ENCODE assay signal across 21 cellular contexts in the genomic region with DNA sequence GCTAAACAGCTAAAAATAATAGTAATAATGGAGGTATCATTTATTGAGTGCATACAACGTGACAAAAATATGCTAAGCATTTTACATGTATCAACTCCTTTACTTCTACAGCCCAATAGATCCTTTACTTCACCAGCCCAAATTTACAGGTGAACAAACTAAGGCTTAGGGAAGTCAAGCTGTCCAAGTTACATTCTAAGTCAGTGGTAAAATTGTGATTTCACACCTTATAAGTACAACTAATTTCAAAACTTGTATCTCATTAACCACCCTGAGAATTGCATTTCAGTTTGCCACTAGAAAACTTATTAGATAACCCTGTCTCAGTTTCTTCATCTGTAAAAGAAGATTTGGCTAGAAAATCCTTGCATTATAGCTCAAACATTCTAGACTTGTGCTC. TPM values are rescaled to one million over a fixed set of nuclear protein-coding genes. Genes with fewer than 3 reads are reported as not detected.
DNase-seq lines count a peak whose midpoint lies in the region; ATAC-seq, FAIRE-seq and TF ChIP-seq lines count a peak whose summit lies in the region.
"Had no signal": no experiment of that assay in that cellular context is flagged by ENCODE, and none has a peak within 500 bp of the region (broad histone marks: within the 10 kb centered on the region; RNA-seq: fewer than 3 reads in every experiment).

No MANE protein-coding gene starts in this region.

- 5% methylated on average over 1 of the region's 1 CpG for WGBS in GM12878 (ENCODE audit: insufficient coverage, insufficient replicate concordance, low lambda C conversion rate, missing lambda C conversion rate)

- no peaks in the 10 kb centered on the region for H4K20me1 ChIP-seq in GM12878 (ENCODE audit: control insufficient read depth, insufficient read depth)

- SMC1A ChIA-PET in GM12878 (lab: Charles Lee; ENCODE audit: uncharacterized antibody, unreplicated experiment): interaction anchor here (0.7 to 1.6 kb wide), 8 partner anchors 10 to 403 kb away, joined by 3 to 15 read pairs (median 4); a partner anchor contains a TSS

- peak overlapping the region; percentile 13; the same call in 1 of the 2 replicates for H3K4me3 ChIP-seq in GM12878
- H3K4me3 ChIP-seq: BLaER1 had no signal

- in situ Hi-C loops in GM12878 (cut with MboI): no loop called here

- POLR2A ChIA-PET in GM12878 (lab: Charles Lee): interaction anchor here (0.6 to 2.7 kb wide), 4 partner anchors 10 to 67 kb away, joined by 3 to 20 read pairs (median 7); a partner anchor contains a TSS

- 0 out of 2 replicates have a peak overlapping the region, but pooled peaks have one; percentile 12 for H2AFZ ChIP-seq in GM12878 (ENCODE audit: control insufficient read depth, low read depth, low read length)

- no peak for FAIRE-seq in GM12878 (lab: Jason Lieb, UNC)
- FAIRE-seq: GM18507, TTC549 had no signal

- no peak for TF ChIP-seq EP300 in GM12878 (IDR thresholded peaks at IDR 0.05; ENCODE audit: borderline replicate concordance in 1 of 2, control insufficient read depth in 1 of 2, low read depth in 2 of 2, low read length in 2 of 2)

- H3K36me3 ChIP-seq in GM12878 (ENCODE audit: control insufficient read depth in 2 of 2, insufficient read depth in 2 of 2, low read length in 1 of 2): peaks cover 0 to 6% of the 10 kb centered on the region in 2 experiments; a peak in 1 of 4 replicates

- ATAC-seq in GM18511 (IDR thresholded peaks at IDR 0.05; ENCODE audit: unreplicated experiment): peak; percentile 43
- peak; percentile 33 for ATAC-seq in GM19351 (IDR thresholded peaks at IDR 0.05; ENCODE audit: unreplicated experiment)
- peak; percentile 64 for ATAC-seq in HG03175 (IDR thresholded peaks at IDR 0.05; ENCODE audit: unreplicated experiment)
- peak; percentile 74 for ATAC-seq in GM12878
- ATAC-seq: SK-N-SH treated with all-trans-retinoic acid at 6 μM for 48 hours, T-helper 17 cell had no signal

- H3K4me1 ChIP-seq in GM12878 (ENCODE audit: control insufficient read depth, insufficient read depth, low read length): peaks cover 11% of the 10 kb centered on the region
- H3K4me1 ChIP-seq: Caco-2 had no signal

- no peak overlapping the region for H3K9ac ChIP-seq in GM12878 (ENCODE audit: control insufficient read depth, insufficient read depth, low read length)
- H3K9ac ChIP-seq: BLaER1 had no signal

- no peak for TF ChIP-seq CTCF in GM12878 (IDR thresholded peaks at IDR 0.05 in 2 of 3, conservative IDR thresholded peaks at IDR 0.05 in 1 of 3; ENCODE audit: control insufficient read depth in 2 of 3, extremely low read depth in 1 of 3, insufficient read depth in 1 of 3, low read depth in 3 of 3, low read length in 3 of 3)

- RAD21 ChIA-PET in GM12878 (lab: Charles Lee; ENCODE audit: unreplicated experiment): interaction anchor here (1.6 to 2.7 kb wide), 2 partner anchors 9 to 38 kb away, joined by 11 to 14 read pairs; a partner anchor contains a TSS

- intact Hi-C loops in GM12878 (cut with micrococcal nuclease; ENCODE audit: unreplicated experiment): no loop called here

- peak overlapping the region; percentile 31 for H3K4me2 ChIP-seq in GM12878 (ENCODE audit: control insufficient read depth, insufficient read depth)
- H3K4me2 ChIP-seq: BLaER1 had no signal

- CTCF ChIA-PET in GM12878 (lab: Yijun Ruan, JAX): interaction anchor here (1.4 to 3.5 kb wide), 3 partner anchors 9 to 37 kb away, joined by 5 to 19 read pairs (median 7); a partner anchor contains a TSS

- DNase-seq in GM12878 (ENCODE audit: low read depth, low spot score) (no peak), NCI-H1930 (lab: John Stamatoyannopoulos, UW) (no peak), NCI-H226 (no peak), glomerular visceral epithelial cell (ENCODE audit: extremely low spot score) (no peak)
- DNase-seq in NK-92 treated with Interleukin-12 subunit alpha and Interleukin-12 subunit beta, amount 100 ng/mL, for 24 hours (lab: John Stamatoyannopoulos, UW): no peak
- DNase-seq: Caco-2, DMS53, HCEC 1CT, IMR-90, NCI-H1436 treated with DMSO at 0.1 percent for 48 hours, NCI-H2227 treated with DMSO at 0.1 percent for 48 hours, NCI-H526 treated with DMSO at 0.1 percent for 48 hours, Right ventricle myocardium superior, T-helper 17 cell had no signal

- H3K27me3 ChIP-seq in GM12878 (replicated peaks in 1 of 2; ENCODE audit: control insufficient read depth in 2 of 2, insufficient read depth in 2 of 2, low read length in 1 of 2): no peaks in the 10 kb centered on the region
- H3K27me3 ChIP-seq: BLaER1 had no signal

- BruUV-seq in GM12878 (replicated peaks; lab: Mats Ljungman, UMichigan): no TSS peak

- H3K27ac ChIP-seq in GM12878 (ENCODE audit: control insufficient read depth, insufficient read depth): no peak overlapping the region
- H3K27ac ChIP-seq: BLaER1 had no signal

- no peaks in the 10 kb centered on the region for H3K9me3 ChIP-seq in GM12878 (replicated peaks; ENCODE audit: control insufficient read depth, insufficient read depth, low read length)
- H3K9me3 ChIP-seq: BLaER1, Caco-2 had no signal

- peaks cover 46% of the 10 kb centered on the region for H3K79me2 ChIP-seq in GM12878 (ENCODE audit: control insufficient read depth, insufficient read depth, low read length)

- TF ChIP-seq POLR2A in GM12878 (IDR thresholded peaks at IDR 0.05; ENCODE audit: low read depth, low read length): no peak

- no peak for TF ChIP-seq RAD21 in GM12878 (IDR thresholded peaks at IDR 0.05; ENCODE audit: insufficient read depth, low read depth, low read length)

TF ChIP-seq in GM12878, 131 proteins besides CTCF, POLR2A, EP300 and RAD21 (continues in another document):
- no peak for TF ChIP-seq SUZ12 (IDR thresholded peaks at IDR 0.05; ENCODE audit: unreplicated experiment)
- 0 out of 2 replicates have a peak, but pooled peaks have one; percentile 4 for TF ChIP-seq ZNF24 (IDR thresholded peaks at IDR 0.05)
- no peak for TF ChIP-seq NBN (IDR thresholded peaks at IDR 0.05)
- 0 out of 2 replicates have a peak, but pooled peaks have one; percentile 20 for TF ChIP-seq ATF7 (IDR thresholded peaks at IDR 0.05; ENCODE audit: low read depth)
- 0 out of 2 replicates have a peak, but pooled peaks have one; percentile 58 for TF ChIP-seq ZNF217 (IDR thresholded peaks at IDR 0.05)
- TF ChIP-seq JUNB (IDR thresholded peaks at IDR 0.05): peak; percentile 16; the same call in 1 of the 2 replicates
- 0 out of 2 replicates have a peak, but pooled peaks have one; percentile 51 for TF ChIP-seq DPF2 (IDR thresholded peaks at IDR 0.05)

RNA-seq across cellular contexts. Expression of a gene that starts 10.7 kb away (rescaled TPM):
- total RNA-seq in GM12878 (2013; cell fraction: nucleolus; rRNA removed): 108 TPM in 2 replicates
- total RNA-seq in GM12878 (2014; rRNA removed): 21.2 and 24.3 TPM in 2 replicates
- 19.5 and 20.8 TPM in 2 replicates for total RNA-seq in GM12878 (2014; rRNA removed; fragmentation: Illumina TruSeq; extraction: Trizol)
- 16.8 and 18.8 TPM in 2 replicates for total RNA-seq in GM12878 (2021)
- 7.2 TPM for polyA plus RNA-seq in GM12878 (2011; ENCODE audit: low read depth)
- 24.5 and 28.9 TPM in 2 replicates for polyA plus RNA-seq in GM12878 (2011; rRNA removed)
- 16.9 and 17.4 TPM in 2 replicates for polyA plus RNA-seq in GM12878 (2011; cell fraction: cytosol; rRNA removed)
- polyA plus RNA-seq in GM12878 (2011; cell fraction: nucleus; rRNA removed): 31.8 and 33.0 TPM in 2 replicates
- 14.9 and 16.3 TPM in 2 replicates for polyA plus RNA-seq in GM12878 (2012)
- polyA plus RNA-seq in GM12878 (2014; fragmentation: Illumina TruSeq; extraction: Trizol): 15.9 and 17.4 TPM in 2 replicates
- 1 to 10 TPM; 6.4 to 6.5 TPM for polyA plus RNA-seq in GM12878 (2014; fragmentation: Nextera tagmentation; extraction: Ambion mirVana)
- polyA plus RNA-seq in GM12878 (2014; rRNA removed): 17.0 and 18.5 TPM in 2 replicates
- 10 to 100 TPM; 24.7 to 25.2 TPM for polyA plus RNA-seq in GM12878 (2016; fragmentation: Nextera tagmentation; extraction: Ambion mirVana)
- polyA minus RNA-seq in GM12878 (2011; rRNA and poly(A)+ RNA removed): 28.5 and 29.6 TPM in 2 replicates
- polyA minus RNA-seq in GM12878 (2011; cell fraction: cytosol; rRNA and poly(A)+ RNA removed): 10.3 and 11.7 TPM in 2 replicates
- 29.3 and 39.7 TPM in 2 replicates for polyA minus RNA-seq in GM12878 (2011; cell fraction: nucleus; rRNA and poly(A)+ RNA removed)

RNA-seq across cellular contexts. Expression of a gene that starts 26.9 kb away (rescaled TPM):
- 32.0 and 34.4 TPM in 2 replicates for total RNA-seq in GM12878 (2013; cell fraction: nucleolus; rRNA removed)
- 33.2 and 45.3 TPM in 2 replicates for total RNA-seq in GM12878 (2014; rRNA removed)
- total RNA-seq in GM12878 (2014; rRNA removed; fragmentation: Illumina TruSeq; extraction: Trizol): 91.5 and 93.4 TPM in 2 replicates
- total RNA-seq in GM12878 (2021): 108 and 113 TPM in 2 replicates
- 37.7 TPM for polyA plus RNA-seq in GM12878 (2011; ENCODE audit: low read depth)
- 64.6 and 92.2 TPM in 2 replicates for polyA plus RNA-seq in GM12878 (2011; rRNA removed)
- polyA plus RNA-seq in GM12878 (2011; cell fraction: cytosol; rRNA removed): 33.2 and 46.8 TPM in 2 replicates
- 22.4 and 30.7 TPM in 2 replicates for polyA plus RNA-seq in GM12878 (2011; cell fraction: nucleus; rRNA removed)
- 54.5 and 74.4 TPM in 2 replicates for polyA plus RNA-seq in GM12878 (2012)
- 139 and 163 TPM in 2 replicates for polyA plus RNA-seq in GM12878 (2014; fragmentation: Illumina TruSeq; extraction: Trizol)
- 10 to 100 TPM; 43.3 to 56.2 TPM for polyA plus RNA-seq in GM12878 (2014; fragmentation: Nextera tagmentation; extraction: Ambion mirVana)
- 46.6 and 57.5 TPM in 2 replicates for polyA plus RNA-seq in GM12878 (2014; rRNA removed)
- 100 to 1,000 TPM; 142 to 143 TPM for polyA plus RNA-seq in GM12878 (2016; fragmentation: Nextera tagmentation; extraction: Ambion mirVana)
- 47.6 and 75.3 TPM in 2 replicates for polyA minus RNA-seq in GM12878 (2011; rRNA and poly(A)+ RNA removed)
- 27.8 and 30.4 TPM in 2 replicates for polyA minus RNA-seq in GM12878 (2011; cell fraction: cytosol; rRNA and poly(A)+ RNA removed)
- 7.3 and 12.8 TPM in 2 replicates for polyA minus RNA-seq in GM12878 (2011; cell fraction: nucleus; rRNA and poly(A)+ RNA removed)

RNA-seq across cellular contexts. Expression of a gene that starts 37.5 kb away (rescaled TPM):
- total RNA-seq in GM12878 (2013; cell fraction: nucleolus; rRNA removed): 0.86 and 1.0 TPM in 2 replicates
- 0.62 and 0.87 TPM in 2 replicates for total RNA-seq in GM12878 (2014; rRNA removed)
- total RNA-seq in GM12878 (2014; rRNA removed; fragmentation: Illumina TruSeq; extraction: Trizol): 0.89 and 1.2 TPM in 2 replicates
- total RNA-seq in GM12878 (2021): 0.59 and 0.98 TPM in 2 replicates
- 0.88 TPM for polyA plus RNA-seq in GM12878 (2011; ENCODE audit: low read depth)
- 1.1 and 1.9 TPM in 2 replicates for polyA plus RNA-seq in GM12878 (2011; rRNA removed)
- polyA plus RNA-seq in GM12878 (2011; cell fraction: cytosol; rRNA removed): 0.60 and 1.2 TPM in 2 replicates
- polyA plus RNA-seq in GM12878 (2011; cell fraction: nucleus; rRNA removed): 0.34 and 0.35 TPM in 2 replicates
- polyA plus RNA-seq in GM12878 (2012): 0.76 and 1.2 TPM in 2 replicates
- polyA plus RNA-seq in GM12878 (2014; fragmentation: Illumina TruSeq; extraction: Trizol): 1.4 and 1.6 TPM in 2 replicates
- polyA plus RNA-seq in GM12878 (2014; fragmentation: Nextera tagmentation; extraction: Ambion mirVana): 1 to 10 TPM in 1 of 2 experiments, under 1 TPM in 1; 0.35 to 1.7 TPM
- 0.60 and 0.90 TPM in 2 replicates for polyA plus RNA-seq in GM12878 (2014; rRNA removed)
- polyA plus RNA-seq in GM12878 (2016; fragmentation: Nextera tagmentation; extraction: Ambion mirVana): under 1 TPM; 0.82 to 0.99 TPM
- 0.21 and 0.37 TPM in 2 replicates for polyA minus RNA-seq in GM12878 (2011; rRNA and poly(A)+ RNA removed)
- not detected in 2 replicates for polyA minus RNA-seq in GM12878 (2011; cell fraction: cytosol; rRNA and poly(A)+ RNA removed)
- polyA minus RNA-seq in GM12878 (2011; cell fraction: nucleus; rRNA and poly(A)+ RNA removed): 0.29 TPM in 1 of 2 replicates, not detected in the other
